In the genomic region with DNA sequence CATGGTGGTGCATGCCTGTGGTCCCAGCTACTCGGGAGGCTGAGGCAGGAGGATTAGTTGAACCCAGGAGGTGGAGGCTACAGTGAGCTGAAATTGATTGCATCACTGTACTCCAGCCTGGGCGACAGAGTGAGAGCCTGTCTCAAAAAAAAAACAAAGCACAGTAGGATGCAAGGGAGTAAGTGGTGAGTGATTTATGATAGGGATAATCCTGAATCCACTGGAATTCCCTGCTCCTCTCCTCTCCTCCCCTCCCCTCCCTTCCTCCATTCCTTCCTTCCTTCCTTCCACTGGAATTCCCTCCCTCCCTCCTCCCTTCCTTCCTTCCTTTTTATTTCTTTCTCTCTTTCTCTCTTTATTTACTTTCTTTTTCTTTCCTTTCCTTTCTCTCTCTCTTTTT, we compare ENCODE assay signal across 1 cellular context.
TF ChIP-seq lines count a peak whose summit lies in the region.

No MANE protein-coding gene starts in this region.

TF ChIP-seq in GM12878, 131 proteins besides CTCF, POLR2A, EP300 and RAD21:
- no peak for TF ChIP-seq PML (IDR thresholded peaks at IDR 0.05; ENCODE audit: low read length)
- no peak for TF ChIP-seq SPI1 (IDR thresholded peaks at IDR 0.05; ENCODE audit: borderline replicate concordance, insufficient read depth, low read depth, low read length)
- no peak for TF ChIP-seq JUNB (IDR thresholded peaks at IDR 0.05)
- TF ChIP-seq JUND (IDR thresholded peaks at IDR 0.05; ENCODE audit: low read depth, low read length) = no peak
- TF ChIP-seq POU2F2 (IDR thresholded peaks at IDR 0.05; ENCODE audit: borderline replicate concordance, low read depth, low read length) = no peak
- no peak for TF ChIP-seq KDM1A (IDR thresholded peaks at IDR 0.05; ENCODE audit: borderline replicate concordance)
- no peak for TF ChIP-seq MEF2A (IDR thresholded peaks at IDR 0.05; ENCODE audit: insufficient read depth, low read depth, low read length)
- no peak for TF ChIP-seq RFX5 (IDR thresholded peaks at IDR 0.05; ENCODE audit: low read depth, low read length)
- TF ChIP-seq SRF (IDR thresholded peaks at IDR 0.05; ENCODE audit: low read depth in 2 of 2, low read length in 2 of 2) = no peak
